ENCODE assay signal across 30 cellular contexts in genomic region chr2:179796213-179797007, GRCh38.
"Had no signal": no experiment of that assay in that cellular context is flagged by ENCODE, and none has a peak within 500 bp of the region (broad histone marks: within the 10 kb centered on the region; RNA-seq: fewer than 3 reads in every experiment).

No MANE protein-coding gene starts in this region.

- H3K27me3 ChIP-seq: colonic mucosa, gastrocnemius medialis, ovary, right lobe of liver, suprapubic skin, tibial artery, upper lobe of right lung had no signal

- H3K27ac Mint-ChIP-seq: activated CD4-positive, alpha-beta T cell treated with anti-CD3 and anti-CD28 coated beads, Interleukin-2, amount 10 ng/mL, durations not matched to agents 7 days and 5 days; activated CD8-positive, alpha-beta T cell treated with anti-CD3 and anti-CD28 coated beads for 36 hours; activated naive CD8-positive, alpha-beta T cell; activated T-cell treated with anti-CD3 and anti-CD28 coated beads, Interleukin-2, amount 50 U/mL, for 72 hours; naive B cell; nephron progenitor cell; progenitor cell of endocrine pancreas; T-helper 17 cell had no signal

- H3K4me1 ChIP-seq: colonic mucosa, gastrocnemius medialis, right lobe of liver, suprapubic skin, tibial artery, upper lobe of right lung had no signal

- H3K36me3 Mint-ChIP-seq: activated naive CD8-positive, alpha-beta T cell; naive B cell had no signal

- H3K4me3 Mint-ChIP-seq: activated CD4-positive, alpha-beta T cell treated with anti-CD3 and anti-CD28 coated beads, Interleukin-2, amount 10 ng/mL, durations not matched to agents 7 days and 5 days; activated CD8-positive, alpha-beta T cell treated with anti-CD3 and anti-CD28 coated beads for 36 hours; activated naive CD8-positive, alpha-beta T cell; activated T-cell treated with anti-CD3 and anti-CD28 coated beads, Interleukin-2, amount 50 U/mL, for 72 hours; naive B cell; nephron progenitor cell; T-helper 17 cell had no signal

- H3K4me1 Mint-ChIP-seq: activated CD4-positive, alpha-beta T cell treated with anti-CD3 and anti-CD28 coated beads, Interleukin-2, amount 10 ng/mL, durations not matched to agents 7 days and 5 days; naive B cell; nephron progenitor cell; T-helper 17 cell had no signal

- H3K27me3 Mint-ChIP-seq: activated CD4-positive, alpha-beta T cell treated with anti-CD3 and anti-CD28 coated beads, Interleukin-2, amount 10 ng/mL, durations not matched to agents 7 days and 5 days; activated naive CD8-positive, alpha-beta T cell; progenitor cell of endocrine pancreas had no signal

- DNase-seq: activated CD4-positive, alpha-beta T cell treated with anti-CD3 and anti-CD28 coated beads, Interleukin-2, amount 10 ng/mL, durations not matched to agents 7 days and 5 days; activated CD4-positive, CD25-positive, alpha-beta regulatory T cell treated with anti-CD3 and anti-CD28 coated beads, Interleukin-2, amount 50 U/mL, for 72 hours; activated CD8-positive, alpha-beta T cell treated with anti-CD3 and anti-CD28 coated beads for 36 hours; activated naive CD4-positive, alpha-beta T cell treated with Interleukin-2 at 50 U/mL for 16 hours; activated T-cell treated with anti-CD3 and anti-CD28 coated beads, Interleukin-2, amount 50 U/mL, for 72 hours; anterior cingulate cortex; cerebellar nuclear complex; colonic mucosa; effector CD8-positive, alpha-beta T cell; gastrocnemius medialis; glutamatergic neuron; left cardiac atrium; left ventricle myocardium superior; naive B cell; nephron progenitor cell; ovary; right lobe of liver; stimulated activated CD4-positive, alpha-beta T cell treated with anti-CD3 and anti-CD28 coated beads, Interleukin-4, amount 100 ng/mL, for 4 hours; stimulated activated CD8-positive, alpha-beta memory T cell treated with anti-CD3 and anti-CD28 coated beads, Interleukin-4, amount 100 ng/mL, for 48 hours; stimulated activated naive CD4-positive, alpha-beta T cell; T-helper 17 cell; T1000; tibial artery; upper lobe of right lung; WERI-Rb-1 had no signal

- H3K36me3 ChIP-seq: colonic mucosa, gastrocnemius medialis, ovary, right lobe of liver, suprapubic skin, tibial artery, upper lobe of right lung, WERI-Rb-1 had no signal

- ATAC-seq: activated CD8-positive, alpha-beta T cell treated with anti-CD3 and anti-CD28 coated beads for 36 hours; activated T-cell treated with anti-CD3 and anti-CD28 coated beads, Interleukin-2, amount 50 U/mL, for 72 hours; gastrocnemius medialis; left cardiac atrium; left ventricle myocardium superior; right lobe of liver; T-helper 17 cell; upper lobe of right lung had no signal

- H3K9me3 ChIP-seq: colonic mucosa, gastrocnemius medialis, ovary, right lobe of liver, suprapubic skin, tibial artery, upper lobe of right lung had no signal

- H3K27ac ChIP-seq: colonic mucosa, epithelial cell of prostate, gastrocnemius medialis, ovary, right lobe of liver, skin epidermis, suprapubic skin, tibial artery, upper lobe of right lung, WERI-Rb-1 had no signal

- H3K9me3 Mint-ChIP-seq: activated CD4-positive, alpha-beta T cell treated with anti-CD3 and anti-CD28 coated beads, Interleukin-2, amount 10 ng/mL, durations not matched to agents 7 days and 5 days; activated CD8-positive, alpha-beta T cell treated with anti-CD3 and anti-CD28 coated beads for 36 hours; activated T-cell treated with anti-CD3 and anti-CD28 coated beads, Interleukin-2, amount 50 U/mL, for 72 hours; nephron progenitor cell had no signal

- H3K4me3 ChIP-seq: colonic mucosa, gastrocnemius medialis, ovary, right lobe of liver, skin epidermis, suprapubic skin, tibial artery, upper lobe of right lung had no signal
